17 cellular contexts compared by ENCODE assay signal in the genomic region with DNA sequence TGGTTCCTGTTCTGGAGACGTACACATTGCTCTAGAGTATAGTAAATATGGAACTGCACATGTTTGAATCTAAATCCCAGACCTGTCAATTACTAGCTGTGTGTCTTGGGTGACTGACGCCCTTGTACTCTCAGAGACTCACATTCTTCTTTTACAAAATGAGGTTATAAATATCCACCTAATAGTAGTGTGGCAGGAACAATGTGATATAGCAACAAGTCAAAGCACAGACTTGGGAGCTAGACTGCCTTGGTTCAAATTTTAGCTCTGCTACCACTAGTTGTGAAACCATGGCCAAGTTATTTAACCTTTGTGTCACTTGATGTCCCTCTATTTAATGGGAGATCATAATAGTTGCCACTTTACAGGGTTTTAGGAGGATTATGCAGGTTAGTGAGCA.
A peak's percentile ranks its signal among the peaks of the same experiment; 100 is the strongest.
DNase-seq lines count a peak whose midpoint lies in the region; ATAC-seq and TF ChIP-seq lines count a peak whose summit lies in the region.
"Had no signal": no experiment of that assay in that cellular context is flagged by ENCODE, and none has a peak within 500 bp of the region (broad histone marks: within the 10 kb centered on the region; RNA-seq: fewer than 3 reads in every experiment).

No MANE protein-coding gene starts in this region.

- H3K27ac ChIP-seq in neural cell (ENCODE audit: low read length) (no peak overlapping the region), spleen (no peak overlapping the region)
- H3K27ac ChIP-seq: 22Rv1, BLaER1, GM23248 had no signal

- ATAC-seq in stimulated activated naive CD8-positive, alpha-beta T cell treated with anti-CD3 and anti-CD28 coated beads, Interleukin-15, amount 100 ng/mL, for 72 hours, result peak; percentile 9
- ATAC-seq in stimulated activated naive CD8-positive, alpha-beta T cell treated with anti-CD3 and anti-CD28 coated beads, Interleukin-15, Interleukin-2, amounts not matched to agents 100 U/mL and 50 U/mL, for 24 hours, result no peak
- ATAC-seq: GM12878 had no signal

- TF ChIP-seq RAD21 in neural cell (conservative IDR thresholded peaks at IDR 0.05), result no peak

- no peaks in the 10 kb centered on the region for H3K4me1 Mint-ChIP-seq in stimulated activated naive CD8-positive, alpha-beta T cell treated with anti-CD3 and anti-CD28 coated beads, Interleukin-15, amount 100 ng/mL, for 72 hours
- H3K4me1 Mint-ChIP-seq in T-helper 2 cell treated with Interferon-gamma antibody and Interleukin-4, amounts not matched to agents 5 μg/mL and 100 μg/mL, for 36 hours (ENCODE audit: low read depth), result no peaks in the 10 kb centered on the region
- H3K4me1 Mint-ChIP-seq: CD14-positive monocyte; CD4-positive, alpha-beta memory T cell had no signal

- peaks cover 20% of the 10 kb centered on the region for H3K27me3 Mint-ChIP-seq in stimulated activated naive CD8-positive, alpha-beta T cell treated with anti-CD3 and anti-CD28 coated beads, Interleukin-15, amount 100 ng/mL, for 72 hours
- H3K27me3 Mint-ChIP-seq in T-helper 2 cell treated with Interferon-gamma antibody and Interleukin-4, amounts not matched to agents 5 μg/mL and 100 μg/mL, for 36 hours (ENCODE audit: low read depth), result peaks cover 9% of the 10 kb centered on the region

- DNase-seq in DMS79 treated with DMSO at 0.1 percent for 48 hours (lab: John Stamatoyannopoulos, UW) (peak; percentile 26), DMS79 (lab: John Stamatoyannopoulos, UW) (no peak), spleen (no peak)
- DNase-seq in stimulated activated naive CD8-positive, alpha-beta T cell treated with anti-CD3 and anti-CD28 coated beads, Interleukin-15, amount 100 ng/mL, for 72 hours, result no peak
- no peak for DNase-seq in stimulated activated naive CD8-positive, alpha-beta T cell treated with anti-CD3 and anti-CD28 coated beads, Interleukin-15, Interleukin-2, amounts not matched to agents 100 U/mL and 50 U/mL, for 24 hours
- no peak for DNase-seq in T-helper 2 cell treated with Interferon-gamma antibody and Interleukin-4, amounts not matched to agents 5 μg/mL and 100 μg/mL, for 36 hours (ENCODE audit: low spot score)
- DNase-seq: CD4-positive, alpha-beta memory T cell; DMS153; DND-41; EL; GM23248 had no signal

- no peaks in the 10 kb centered on the region for H3K36me3 ChIP-seq in neural cell (ENCODE audit: insufficient read depth, low read length)
- no peaks in the 10 kb centered on the region for H3K36me3 ChIP-seq in spleen
- H3K36me3 ChIP-seq: BLaER1, HAP-1 had no signal

- H3K9me3 ChIP-seq in neural cell (ENCODE audit: low read length) (no peaks in the 10 kb centered on the region), spleen (no peaks in the 10 kb centered on the region)
- H3K9me3 ChIP-seq: BLaER1, HAP-1 had no signal

- H3K36me3 Mint-ChIP-seq in T-helper 2 cell treated with Interferon-gamma antibody and Interleukin-4, amounts not matched to agents 5 μg/mL and 100 μg/mL, for 36 hours (ENCODE audit: low read depth), result no peaks in the 10 kb centered on the region
- H3K36me3 Mint-ChIP-seq: CD14-positive monocyte; CD4-positive, alpha-beta memory T cell had no signal

- H3K27me3 ChIP-seq in neural cell (ENCODE audit: insufficient read depth, low read depth, low read length), result no peaks in the 10 kb centered on the region
- peaks cover 0 to 9% (median 0%) of the 10 kb centered on the region in 7 donors for H3K27me3 ChIP-seq in spleen (replicated peaks in 1 of 7)
- H3K27me3 ChIP-seq: BLaER1 had no signal

- 66 to 84% (median 68%) methylated on average over 2 of the region's 2 CpGs for WGBS in spleen, 5 donors

- no peak overlapping the region for H3K4me3 Mint-ChIP-seq in stimulated activated naive CD8-positive, alpha-beta T cell treated with anti-CD3 and anti-CD28 coated beads, Interleukin-15, amount 100 ng/mL, for 72 hours
- no peak overlapping the region for H3K4me3 Mint-ChIP-seq in T-helper 2 cell treated with Interferon-gamma antibody and Interleukin-4, amounts not matched to agents 5 μg/mL and 100 μg/mL, for 36 hours
- H3K4me3 Mint-ChIP-seq: CD14-positive monocyte; CD4-positive, alpha-beta memory T cell had no signal

- no peaks in the 10 kb centered on the region for H3F3A ChIP-seq in neural cell (ENCODE audit: insufficient read depth, low read length, poor library complexity, severe bottlenecking)

- no peak overlapping the region for H3K4me2 ChIP-seq in neural cell (ENCODE audit: low read length)
- H3K4me2 ChIP-seq: BLaER1 had no signal

- TF ChIP-seq EP300 in neural cell (conservative IDR thresholded peaks at IDR 0.05; ENCODE audit: poor library complexity, severe bottlenecking), result no peak

- no peak for TF ChIP-seq CTCF in neural cell (IDR thresholded peaks at IDR 0.05; ENCODE audit: poor library complexity, severe bottlenecking)
- no peak for TF ChIP-seq CTCF in spleen (IDR thresholded peaks at IDR 0.05 in 8 of 11, conservative IDR thresholded peaks at IDR 0.05 in 3 of 11)

- no peaks in the 10 kb centered on the region for H3K9me2 ChIP-seq in neural cell (ENCODE audit: insufficient read depth, low read length)

- H3K4me3 ChIP-seq in neural cell (ENCODE audit: low read length) (no peak overlapping the region), spleen (no peak overlapping the region)
- H3K4me3 ChIP-seq: BLaER1, GM12878, GM23248, HAP-1 had no signal

- H3K27ac Mint-ChIP-seq in stimulated activated naive CD8-positive, alpha-beta T cell treated with anti-CD3 and anti-CD28 coated beads, Interleukin-15, amount 100 ng/mL, for 72 hours, result no peak overlapping the region
- H3K27ac Mint-ChIP-seq in T-helper 2 cell treated with Interferon-gamma antibody and Interleukin-4, amounts not matched to agents 5 μg/mL and 100 μg/mL, for 36 hours, result no peak overlapping the region
- H3K27ac Mint-ChIP-seq: CD4-positive, alpha-beta memory T cell had no signal

- no peak overlapping the region for H2AFZ ChIP-seq in neural cell (ENCODE audit: low read depth, low read length)
- H2AFZ ChIP-seq: GM23248 had no signal

- H4K20me1 ChIP-seq in neural cell (ENCODE audit: insufficient read depth), result no peaks in the 10 kb centered on the region
- H4K20me1 ChIP-seq: BLaER1 had no signal

- H3K79me2 ChIP-seq in neural cell (replicated peaks; ENCODE audit: insufficient read depth, low read length), result no peaks in the 10 kb centered on the region

- H3K4me1 ChIP-seq in spleen, result no peaks in the 10 kb centered on the region
- H3K4me1 ChIP-seq: BLaER1, HAP-1 had no signal

- no peak overlapping the region for H3K9ac ChIP-seq in neural cell (ENCODE audit: low read length)
- H3K9ac ChIP-seq: BLaER1, GM23248 had no signal

- intact Hi-C loops in spleen (cut with DNase I; ENCODE audit: low total_unique reads), result no loop called here

- no peaks in the 10 kb centered on the region for H3K9me3 Mint-ChIP-seq in stimulated activated naive CD8-positive, alpha-beta T cell treated with anti-CD3 and anti-CD28 coated beads, Interleukin-15, amount 100 ng/mL, for 72 hours
- H3K9me3 Mint-ChIP-seq in T-helper 2 cell treated with Interferon-gamma antibody and Interleukin-4, amounts not matched to agents 5 μg/mL and 100 μg/mL, for 36 hours, result no peaks in the 10 kb centered on the region

- TF ChIP-seq POLR2A in spleen (IDR thresholded peaks at IDR 0.05), result no peak

TF ChIP-seq in neural cell, 6 proteins besides CTCF, POLR2A, EP300 and RAD21:
- TF ChIP-seq POLR2AphosphoS5 (IDR thresholded peaks at IDR 0.05) (peak; percentile 14), EZH2 (IDR thresholded peaks at IDR 0.05; ENCODE audit: borderline replicate concordance, insufficient read depth, low read length, poor library complexity, severe bottlenecking) (no peak), MXI1 (conservative IDR thresholded peaks at IDR 0.05; ENCODE audit: poor library complexity, severe bottlenecking) (no peak), SMC3 (conservative IDR thresholded peaks at IDR 0.05; ENCODE audit: poor library complexity) (no peak), TAF1 (IDR thresholded peaks at IDR 0.05; ENCODE audit: low read depth) (no peak)
- TF ChIP-seq, protein P1, sequence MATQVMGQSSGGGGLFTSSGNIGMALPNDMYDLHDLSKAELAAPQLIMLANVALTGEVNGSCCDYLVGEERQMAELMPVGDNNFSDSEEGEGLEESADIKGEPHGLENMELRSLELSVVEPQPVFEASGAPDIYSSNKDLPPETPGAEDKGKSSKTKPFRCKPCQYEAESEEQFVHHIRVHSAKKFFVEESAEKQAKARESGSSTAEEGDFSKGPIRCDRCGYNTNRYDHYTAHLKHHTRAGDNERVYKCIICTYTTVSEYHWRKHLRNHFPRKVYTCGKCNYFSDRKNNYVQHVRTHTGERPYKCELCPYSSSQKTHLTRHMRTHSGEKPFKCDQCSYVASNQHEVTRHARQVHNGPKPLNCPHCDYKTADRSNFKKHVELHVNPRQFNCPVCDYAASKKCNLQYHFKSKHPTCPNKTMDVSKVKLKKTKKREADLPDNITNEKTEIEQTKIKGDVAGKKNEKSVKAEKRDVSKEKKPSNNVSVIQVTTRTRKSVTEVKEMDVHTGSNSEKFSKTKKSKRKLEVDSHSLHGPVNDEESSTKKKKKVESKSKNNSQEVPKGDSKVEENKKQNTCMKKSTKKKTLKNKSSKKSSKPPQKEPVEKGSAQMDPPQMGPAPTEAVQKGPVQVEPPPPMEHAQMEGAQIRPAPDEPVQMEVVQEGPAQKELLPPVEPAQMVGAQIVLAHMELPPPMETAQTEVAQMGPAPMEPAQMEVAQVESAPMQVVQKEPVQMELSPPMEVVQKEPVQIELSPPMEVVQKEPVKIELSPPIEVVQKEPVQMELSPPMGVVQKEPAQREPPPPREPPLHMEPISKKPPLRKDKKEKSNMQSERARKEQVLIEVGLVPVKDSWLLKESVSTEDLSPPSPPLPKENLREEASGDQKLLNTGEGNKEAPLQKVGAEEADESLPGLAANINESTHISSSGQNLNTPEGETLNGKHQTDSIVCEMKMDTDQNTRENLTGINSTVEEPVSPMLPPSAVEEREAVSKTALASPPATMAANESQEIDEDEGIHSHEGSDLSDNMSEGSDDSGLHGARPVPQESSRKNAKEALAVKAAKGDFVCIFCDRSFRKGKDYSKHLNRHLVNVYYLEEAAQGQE (IDR thresholded peaks at IDR 0.05; ENCODE audit: borderline replicate concordance), result no peak
